13 cellular contexts compared by ENCODE assay signal in genomic region chr5:61202213-61202612, GRCh38. TPM values are rescaled to one million over a fixed set of nuclear protein-coding genes. Genes with fewer than 3 reads are reported as not detected.
DNase-seq lines count a peak whose midpoint lies in the region; ATAC-seq lines count a peak whose summit lies in the region.
"Had no signal": no experiment of that assay in that cellular context is flagged by ENCODE, and none has a peak within 500 bp of the region (broad histone marks: within the 10 kb centered on the region; RNA-seq: fewer than 3 reads in every experiment).

No MANE protein-coding gene starts in this region.

- H3K36me3 ChIP-seq in H7 (replicated peaks; ENCODE audit: control insufficient read depth, insufficient read depth, low read length): no peaks in the 10 kb centered on the region

- H3K9me3 Mint-ChIP-seq in activated CD8-positive, alpha-beta memory T cell treated with anti-CD3 and anti-CD28 coated beads, Interleukin-2, amount 10 ng/mL, durations not matched to agents 7 days and 5 days (ENCODE audit: low read depth): peaks cover 16% of the 10 kb centered on the region
- H3K9me3 Mint-ChIP-seq in T-helper 2 cell treated with Interferon-gamma antibody and Interleukin-4, amounts not matched to agents 5 μg/mL and 100 μg/mL, for 36 hours: peaks cover 19% of the 10 kb centered on the region
- H3K9me3 Mint-ChIP-seq in stimulated activated naive B cell treated with anti-CD40 and anti-IgM and Interleukin-4, amounts not matched to agents 10 μg/mL and 1 μg/mL and 100 μg/mL, for 72 hours: peaks cover 24% of the 10 kb centered on the region in 2 donors

- no peak for DNase-seq in activated CD8-positive, alpha-beta memory T cell treated with anti-CD3 and anti-CD28 coated beads, Interleukin-2, amount 10 ng/mL, durations not matched to agents 7 days and 5 days
- no peak for DNase-seq in activated CD8-positive, alpha-beta memory T cell treated with anti-CD3 and anti-CD28 coated beads, Interleukin-2, amount 50 U/mL, for 4 hours
- peak; percentile 14 for DNase-seq in T-helper 2 cell treated with Interferon-gamma antibody and Interleukin-4, amounts not matched to agents 5 μg/mL and 100 μg/mL, for 36 hours (ENCODE audit: low spot score)
- no peak for DNase-seq in stimulated activated naive B cell treated with anti-CD40 and anti-IgM and Interleukin-4, amounts not matched to agents 10 μg/mL and 1 μg/mL and 100 μg/mL, for 72 hours
- no peak for DNase-seq in H7
- no peak for DNase-seq in iPS-NIHi11 (ENCODE audit: low spot score)
- DNase-seq: activated CD4-positive, CD25-positive, alpha-beta regulatory T cell; NCI-H1048; NCI-H345; nucleus accumbens had no signal

- H3K27me3 ChIP-seq in H7 (ENCODE audit: control insufficient read depth, insufficient read depth, low read length): no peaks in the 10 kb centered on the region

- peak; percentile 83 for ATAC-seq in activated CD8-positive, alpha-beta memory T cell treated with anti-CD3 and anti-CD28 coated beads, Interleukin-2, amount 10 ng/mL, durations not matched to agents 7 days and 5 days
- ATAC-seq in GM21381 (IDR thresholded peaks at IDR 0.05; ENCODE audit: unreplicated experiment) (peak; percentile 45), HG02571 (IDR thresholded peaks at IDR 0.05; ENCODE audit: unreplicated experiment) (no peak)
- peak; percentile 33 to 80 for ATAC-seq in stimulated activated naive B cell treated with anti-CD40 and anti-IgM and Interleukin-4, amounts not matched to agents 10 μg/mL and 1 μg/mL and 100 μg/mL, for 72 hours (replicated peaks)
- ATAC-seq: HepG2 had no signal

- H3K4me1 Mint-ChIP-seq in activated CD8-positive, alpha-beta memory T cell treated with anti-CD3 and anti-CD28 coated beads, Interleukin-2, amount 10 ng/mL, durations not matched to agents 7 days and 5 days: peaks cover 20% of the 10 kb centered on the region
- peaks cover 2% of the 10 kb centered on the region for H3K4me1 Mint-ChIP-seq in T-helper 2 cell treated with Interferon-gamma antibody and Interleukin-4, amounts not matched to agents 5 μg/mL and 100 μg/mL, for 36 hours (ENCODE audit: low read depth)
- H3K4me1 Mint-ChIP-seq in stimulated activated naive B cell treated with anti-CD40 and anti-IgM and Interleukin-4, amounts not matched to agents 10 μg/mL and 1 μg/mL and 100 μg/mL, for 72 hours: peaks cover 0 to 3% of the 10 kb centered on the region in 2 donors

- H3K4me3 Mint-ChIP-seq in activated CD8-positive, alpha-beta memory T cell treated with anti-CD3 and anti-CD28 coated beads, Interleukin-2, amount 10 ng/mL, durations not matched to agents 7 days and 5 days: no peak overlapping the region
- no peak overlapping the region for H3K4me3 Mint-ChIP-seq in T-helper 2 cell treated with Interferon-gamma antibody and Interleukin-4, amounts not matched to agents 5 μg/mL and 100 μg/mL, for 36 hours
- H3K4me3 Mint-ChIP-seq in stimulated activated naive B cell treated with anti-CD40 and anti-IgM and Interleukin-4, amounts not matched to agents 10 μg/mL and 1 μg/mL and 100 μg/mL, for 72 hours: no peak overlapping the region

- H3K36me3 Mint-ChIP-seq in activated CD8-positive, alpha-beta memory T cell treated with anti-CD3 and anti-CD28 coated beads, Interleukin-2, amount 10 ng/mL, durations not matched to agents 7 days and 5 days: peaks cover 29% of the 10 kb centered on the region
- peaks cover 2% of the 10 kb centered on the region for H3K36me3 Mint-ChIP-seq in T-helper 2 cell treated with Interferon-gamma antibody and Interleukin-4, amounts not matched to agents 5 μg/mL and 100 μg/mL, for 36 hours (ENCODE audit: low read depth)
- H3K36me3 Mint-ChIP-seq in stimulated activated naive B cell treated with anti-CD40 and anti-IgM and Interleukin-4, amounts not matched to agents 10 μg/mL and 1 μg/mL and 100 μg/mL, for 72 hours: peaks cover 9 to 23% of the 10 kb centered on the region in 2 donors

- no peak overlapping the region for H3K4me3 ChIP-seq in H7 (ENCODE audit: insufficient read depth, low read depth, low read length)

- CTCF ChIA-PET in activated CD8-positive, alpha-beta memory T cell treated with anti-CD3 and anti-CD28 coated beads, Interleukin-2, amount 10 ng/mL, durations not matched to agents 7 days and 5 days (lab: Charles Lee): no interaction called here

- no peak overlapping the region for H3K27ac Mint-ChIP-seq in activated CD8-positive, alpha-beta memory T cell treated with anti-CD3 and anti-CD28 coated beads, Interleukin-2, amount 10 ng/mL, durations not matched to agents 7 days and 5 days
- H3K27ac Mint-ChIP-seq in T-helper 2 cell treated with Interferon-gamma antibody and Interleukin-4, amounts not matched to agents 5 μg/mL and 100 μg/mL, for 36 hours: no peak overlapping the region
- no peak overlapping the region for H3K27ac Mint-ChIP-seq in stimulated activated naive B cell treated with anti-CD40 and anti-IgM and Interleukin-4, amounts not matched to agents 10 μg/mL and 1 μg/mL and 100 μg/mL, for 72 hours

- peaks cover 30% of the 10 kb centered on the region for H3K27me3 Mint-ChIP-seq in activated CD8-positive, alpha-beta memory T cell treated with anti-CD3 and anti-CD28 coated beads, Interleukin-2, amount 10 ng/mL, durations not matched to agents 7 days and 5 days
- peaks cover 4% of the 10 kb centered on the region for H3K27me3 Mint-ChIP-seq in T-helper 2 cell treated with Interferon-gamma antibody and Interleukin-4, amounts not matched to agents 5 μg/mL and 100 μg/mL, for 36 hours (ENCODE audit: low read depth)
- peaks cover 27 to 30% of the 10 kb centered on the region in 2 donors for H3K27me3 Mint-ChIP-seq in stimulated activated naive B cell treated with anti-CD40 and anti-IgM and Interleukin-4, amounts not matched to agents 10 μg/mL and 1 μg/mL and 100 μg/mL, for 72 hours

RNA-seq across cellular contexts. Expression of gene SMIM15, which starts 39.9 kb away (rescaled TPM):
- 10 to 100 TPM; 50.0 to 59.6 TPM for total RNA-seq in activated CD8-positive, alpha-beta memory T cell treated with anti-CD3 and anti-CD28 coated beads, Interleukin-2, amount 10 ng/mL, durations not matched to agents 7 days and 5 days
- total RNA-seq in H7 (2014; rRNA removed; shearing (Covaris generic)): 34.5 and 46.4 TPM in 2 replicates
